Comparison of ENCODE assay signal across 19 cellular contexts in the genomic region with DNA sequence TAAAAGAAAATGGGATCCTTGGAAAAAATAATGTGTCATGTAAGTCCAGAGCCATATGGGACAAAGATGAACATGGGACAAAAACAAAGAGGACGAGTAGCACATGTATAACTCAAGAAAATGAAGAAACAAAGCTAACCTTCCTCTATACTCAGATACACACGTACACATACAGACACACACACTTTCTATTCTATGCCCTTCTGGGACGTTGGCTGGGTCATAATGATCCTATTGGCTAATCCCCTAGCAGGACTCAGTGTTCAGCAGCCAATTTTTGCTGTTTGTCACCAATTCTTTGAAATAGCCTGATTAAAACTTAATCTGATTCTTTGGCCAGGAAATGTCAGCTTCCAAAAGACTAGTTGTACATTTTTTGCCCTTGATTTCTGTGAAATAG.
DNase-seq lines count a peak whose midpoint lies in the region; ATAC-seq, FAIRE-seq and TF ChIP-seq lines count a peak whose summit lies in the region.
"Had no signal": no experiment of that assay in that cellular context is flagged by ENCODE, and none has a peak within 500 bp of the region (broad histone marks: within the 10 kb centered on the region; RNA-seq: fewer than 3 reads in every experiment).

No MANE protein-coding gene starts in this region.

- no peak overlapping the region for H4K8ac ChIP-seq in mesenchymal stem cell (ENCODE audit: low read length)

- H3K27me3 ChIP-seq in mesenchymal stem cell (ENCODE audit: control insufficient read depth in 1 of 2, insufficient read depth in 1 of 2, low read length in 2 of 2): no peaks in the 10 kb centered on the region

- H2BK5ac ChIP-seq in mesenchymal stem cell (ENCODE audit: low read depth, low read length, poor library complexity, severe bottlenecking): peak overlapping the region; percentile 60

- no peak overlapping the region for H3K9ac ChIP-seq in mesenchymal stem cell (ENCODE audit: low read length)

- no peak overlapping the region for H3K4ac ChIP-seq in mesenchymal stem cell (ENCODE audit: low read depth in 1 of 2, low read length in 2 of 2)

- no peak for FAIRE-seq in GM12891 (lab: Jason Lieb, UNC)
- FAIRE-seq: A204.1, D721Med had no signal

- no peak overlapping the region for H3K4me3 ChIP-seq in cardiac fibroblast (replicated peaks in 1 of 2; ENCODE audit: low read depth in 2 of 2, low read length in 2 of 2)
- no peak overlapping the region for H3K4me3 ChIP-seq in mesenchymal stem cell (ENCODE audit: insufficient read depth in 1 of 2, low read depth in 1 of 2, low read length in 2 of 2)
- H3K4me3 ChIP-seq: GM23338, PC-9 had no signal

- H2AK5ac ChIP-seq in mesenchymal stem cell (ENCODE audit: low read length, severe bottlenecking): no peak overlapping the region

- peaks cover 12% of the 10 kb centered on the region for H3K4me1 Mint-ChIP-seq in Calu3 (ENCODE audit: low read depth, unreplicated experiment)
- H3K4me1 Mint-ChIP-seq: B cell, GM23338 had no signal

- TF ChIP-seq CTCF in Calu3 (IDR thresholded peaks at IDR 0.05; ENCODE audit: unreplicated experiment): no peak
- no peak for TF ChIP-seq CTCF in cardiac fibroblast (IDR thresholded peaks at IDR 0.05; ENCODE audit: low read depth, low read length)

- DNase-seq in Calu3 (no peak), SK-MEL-5 (ENCODE audit: low read depth, low spot score) (peak; percentile 30), cardiac fibroblast (ENCODE audit: low read depth in 2 of 2) (peak; percentile 22 to 46), mesenchymal stem cell (no peak), cortex of kidney (lab: John Stamatoyannopoulos, UW) (no peak), GM19240 (ENCODE audit: insufficient read length, low spot score) (no peak), GM12891 (ENCODE audit: insufficient read length, low spot score) (no peak)
- DNase-seq in stimulated activated naive CD8-positive, alpha-beta T cell treated with anti-CD3 and anti-CD28 coated beads, Interleukin-15, Interleukin-2, amounts not matched to agents 100 U/mL and 50 U/mL, for 24 hours: no peak
- DNase-seq: CD4-positive, alpha-beta T cell; DND-41; GF-D8; NCI-H1436 treated with DMSO at 0.1 percent for 48 hours; NCI-H2107; SHP77 had no signal

- no peaks in the 10 kb centered on the region for H3K27me3 Mint-ChIP-seq in Calu3 (ENCODE audit: unreplicated experiment)
- H3K27me3 Mint-ChIP-seq: B cell; CD4-positive, alpha-beta T cell had no signal

- H3K23ac ChIP-seq in mesenchymal stem cell (ENCODE audit: low read length in 2 of 2): no peak overlapping the region

- H3K9me3 Mint-ChIP-seq in Calu3 (ENCODE audit: low read depth, unreplicated experiment): peaks cover 8% of the 10 kb centered on the region

- no TSS peak for BruUV-seq in Calu3 (replicated peaks; lab: Mats Ljungman, UMichigan)

- no peak for ATAC-seq in stimulated activated naive CD8-positive, alpha-beta T cell treated with anti-CD3 and anti-CD28 coated beads, Interleukin-15, Interleukin-2, amounts not matched to agents 100 U/mL and 50 U/mL, for 24 hours
- ATAC-seq: GM23338 had no signal

- no peaks in the 10 kb centered on the region for H3K4me1 ChIP-seq in mesenchymal stem cell (ENCODE audit: control insufficient read depth, insufficient read depth, low read depth, low read length)

- H2BK12ac ChIP-seq in mesenchymal stem cell (ENCODE audit: low read length in 2 of 2): no peak overlapping the region

- no peak overlapping the region for H2BK15ac ChIP-seq in mesenchymal stem cell (ENCODE audit: low read depth, poor library complexity, severe bottlenecking)

- in situ Hi-C loops in SK-MEL-5 (cut with HindIII; ENCODE audit: low pct_unique_long_range_greater_than_20kb, low sequenced_read_pairs): no loop called here

- CTCF ChIA-PET in Calu3 (lab: Charles Lee): no interaction called here

- H3K14ac ChIP-seq in mesenchymal stem cell (ENCODE audit: low read length in 2 of 2): no peak overlapping the region

- H3K27ac Mint-ChIP-seq in Calu3 (ENCODE audit: unreplicated experiment): peak overlapping the region; percentile 74
- H3K27ac Mint-ChIP-seq: B cell; CD4-positive, alpha-beta T cell; GM23338 had no signal

- peak overlapping the region; percentile 46 for H3K4me3 Mint-ChIP-seq in Calu3 (ENCODE audit: low read depth, unreplicated experiment)
- H3K4me3 Mint-ChIP-seq: B cell; CD4-positive, alpha-beta T cell; GM23338 had no signal

- no peak overlapping the region for H3K4me2 ChIP-seq in mesenchymal stem cell (ENCODE audit: low read length, poor library complexity, severe bottlenecking)
- H3K4me2 ChIP-seq: GM23338, PC-9 had no signal

- intact Hi-C loops in Calu3 (cut with micrococcal nuclease; ENCODE audit: unreplicated experiment): no loop called here

- H2AFZ ChIP-seq in mesenchymal stem cell (ENCODE audit: low read depth, low read length): no peak overlapping the region
- H2AFZ ChIP-seq: PC-9 had no signal

- WGBS in mesenchymal stem cell: 42% methylated on average over 3 of the region's 3 CpGs

- no peaks in the 10 kb centered on the region for H3K36me3 Mint-ChIP-seq in Calu3 (ENCODE audit: insufficient read depth, unreplicated experiment)

- no peaks in the 10 kb centered on the region for H3K36me3 ChIP-seq in mesenchymal stem cell (ENCODE audit: control insufficient read depth in 1 of 2, insufficient read depth in 2 of 2, low read depth in 1 of 2, low read length in 2 of 2)

- no peak overlapping the region for H3K18ac ChIP-seq in mesenchymal stem cell (ENCODE audit: low read depth in 1 of 2, low read length in 2 of 2)

- H3K27ac ChIP-seq in mesenchymal stem cell (ENCODE audit: low read length, poor library complexity, severe bottlenecking): peak overlapping the region; percentile 90
- H3K27ac ChIP-seq: PC-9 had no signal

- no peaks in the 10 kb centered on the region for H3K79me1 ChIP-seq in mesenchymal stem cell (replicated peaks; ENCODE audit: low read length, poor library complexity, severe bottlenecking)

- TF ChIP-seq POLR2A in GM12891 (IDR thresholded peaks at IDR 0.05; ENCODE audit: low read depth, low read length): no peak

- H2BK120ac ChIP-seq in mesenchymal stem cell (ENCODE audit: low read depth, low read length): no peak overlapping the region

- H3K9me3 ChIP-seq in mesenchymal stem cell (ENCODE audit: control insufficient read depth, low read length): peaks cover 16% of the 10 kb centered on the region

- no peak overlapping the region for H4K91ac ChIP-seq in mesenchymal stem cell (ENCODE audit: low read length)

TF ChIP-seq in GM12891, 5 proteins besides CTCF, POLR2A, EP300 and RAD21:
- TF ChIP-seq PAX5 (IDR thresholded peaks at IDR 0.05; ENCODE audit: insufficient read depth, low read length, severe bottlenecking) (no peak), TAF1 (IDR thresholded peaks at IDR 0.05; ENCODE audit: low read depth, low read length) (no peak), POLR2AphosphoS5 (IDR thresholded peaks at IDR 0.05; ENCODE audit: low read depth, low read length) (no peak)

Comparison
In these comparisons a context has a peak if more than half of its experiments do, and no peak if none do; other contexts are left out.
1. DNase-seq: peak in SK-MEL-5 (single experiment) and cardiac fibroblast (2 of 2); none in Calu3 (single experiment), mesenchymal stem cell (single experiment), cortex of kidney (single experiment), GM19240 (single experiment), stimulated activated naive CD8-positive, alpha-beta T cell treated with anti-CD3 and anti-CD28 coated beads, Interleukin-15, Interleukin-2, amounts not matched to agents 100 U/mL and 50 U/mL, for 24 hours (single experiment) and GM12891 (single experiment).